ENCODE assay signal across 29 cellular contexts in the genomic region with DNA sequence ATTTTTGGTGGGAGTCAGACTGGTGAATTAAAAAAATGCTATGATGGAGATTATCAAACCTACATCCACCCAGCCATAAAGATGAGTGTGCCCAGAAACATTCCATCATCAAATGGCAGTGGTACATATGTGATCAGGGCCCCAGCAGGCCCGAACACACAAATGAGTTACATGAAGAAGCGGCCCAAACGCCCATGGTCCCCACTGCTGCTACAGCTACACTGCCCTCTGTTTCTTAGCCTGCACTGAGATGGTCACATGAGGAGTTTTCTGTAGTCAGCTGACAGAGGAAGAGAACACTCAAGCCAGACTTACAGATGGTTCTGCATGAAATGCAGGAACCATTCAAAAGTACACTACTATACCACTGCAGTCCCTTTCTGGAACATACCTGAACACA.
"Had no signal": no experiment of that assay in that cellular context is flagged by ENCODE, and none has a peak within 500 bp of the region (broad histone marks: within the 10 kb centered on the region; RNA-seq: fewer than 3 reads in every experiment).

No MANE protein-coding gene starts in this region.

- ATAC-seq: stimulated activated effector memory CD8-positive, alpha-beta T cell treated with anti-CD3 and anti-CD28 coated beads, Interleukin-12 subunit alpha, Interleukin-12 subunit beta, amount 100 ng/mL, for 72 hours; stimulated activated memory B cell treated with anti-CD40 and anti-IgM and Interleukin-4, amounts not matched to agents 10 μg/mL and 1 μg/mL and 100 μg/mL, for 72 hours; stimulated activated naive B cell treated with anti-CD40 and anti-IgM and Interleukin-4, amounts not matched to agents 10 μg/mL and 1 μg/mL and 100 μg/mL, for 72 hours; stimulated activated naive CD8-positive, alpha-beta T cell treated with anti-CD3 and anti-CD28 coated beads, Interleukin-15, amount 100 ng/mL, for 72 hours; stimulated activated naive CD8-positive, alpha-beta T cell treated with anti-CD3 and anti-CD28 coated beads, Interleukin-15, Interleukin-2, amounts not matched to agents 100 U/mL and 50 U/mL, for 24 hours; upper lobe of right lung had no signal

- H3K9me3 ChIP-seq: stomach, suprapubic skin, testis, thoracic aorta, thyroid gland, tibial artery, tibial nerve, transverse colon, upper lobe of left lung, upper lobe of right lung, uterus, vagina had no signal

- H3K4me3 ChIP-seq: stomach, suprapubic skin, testis, thoracic aorta, thyroid gland, tibial artery, tibial nerve, transverse colon, upper lobe of left lung, upper lobe of right lung, uterus, vagina had no signal

- H3K27ac Mint-ChIP-seq: stimulated activated effector memory CD8-positive, alpha-beta T cell treated with anti-CD3 and anti-CD28 coated beads, Interleukin-12 subunit alpha, Interleukin-12 subunit beta, amount 100 ng/mL, for 72 hours; stimulated activated memory B cell treated with anti-CD40 and anti-IgM and Interleukin-4, amounts not matched to agents 10 μg/mL and 1 μg/mL and 100 μg/mL, for 72 hours; stimulated activated naive B cell treated with anti-CD40 and anti-IgM and Interleukin-4, amounts not matched to agents 10 μg/mL and 1 μg/mL and 100 μg/mL, for 72 hours; stimulated activated naive CD8-positive, alpha-beta T cell treated with anti-CD3 and anti-CD28 coated beads, Interleukin-15, amount 100 ng/mL, for 72 hours; stimulated activated naive CD8-positive, alpha-beta T cell treated with anti-CD3 and anti-CD28 coated beads, Interleukin-15, Interleukin-2, amounts not matched to agents 100 ng/mL and 50 ng/mL, for 24 hours; type B pancreatic cell had no signal

- H3K27ac ChIP-seq: stomach, suprapubic skin, testis, thoracic aorta, thyroid gland, tibial artery, tibial nerve, transverse colon, upper lobe of left lung, upper lobe of right lung, uterus, vagina had no signal

- H3K27me3 Mint-ChIP-seq: stimulated activated memory B cell treated with anti-CD40 and anti-IgM and Interleukin-4, amounts not matched to agents 10 μg/mL and 1 μg/mL and 100 μg/mL, for 72 hours; stimulated activated naive B cell treated with anti-CD40 and anti-IgM and Interleukin-4, amounts not matched to agents 10 μg/mL and 1 μg/mL and 100 μg/mL, for 72 hours; type B pancreatic cell had no signal

- FAIRE-seq: urothelium cell line had no signal

- H3K27me3 ChIP-seq: stomach, suprapubic skin, testis, thyroid gland, tibial artery, tibial nerve, transverse colon, upper lobe of left lung, upper lobe of right lung, uterus, vagina had no signal

- H3K36me3 Mint-ChIP-seq: stimulated activated effector memory CD8-positive, alpha-beta T cell treated with anti-CD3 and anti-CD28 coated beads, Interleukin-12 subunit alpha, Interleukin-12 subunit beta, amount 100 ng/mL, for 72 hours; stimulated activated memory B cell treated with anti-CD40 and anti-IgM and Interleukin-4, amounts not matched to agents 10 μg/mL and 1 μg/mL and 100 μg/mL, for 72 hours; stimulated activated naive B cell treated with anti-CD40 and anti-IgM and Interleukin-4, amounts not matched to agents 10 μg/mL and 1 μg/mL and 100 μg/mL, for 72 hours; type B pancreatic cell had no signal

- H3K9me3 Mint-ChIP-seq: stimulated activated effector memory CD8-positive, alpha-beta T cell treated with anti-CD3 and anti-CD28 coated beads, Interleukin-12 subunit alpha, Interleukin-12 subunit beta, amount 100 ng/mL, for 72 hours; stimulated activated memory B cell treated with anti-CD40 and anti-IgM and Interleukin-4, amounts not matched to agents 10 μg/mL and 1 μg/mL and 100 μg/mL, for 72 hours; stimulated activated naive CD8-positive, alpha-beta T cell treated with anti-CD3 and anti-CD28 coated beads, Interleukin-15, Interleukin-2, amounts not matched to agents 100 ng/mL and 50 ng/mL, for 24 hours had no signal

- DNase-seq: stimulated activated CD4-positive, alpha-beta T cell treated with anti-CD3 and anti-CD28 coated beads, Interleukin-2, amount 100 ng/mL, for 48 hours; stimulated activated CD4-positive, alpha-beta T cell treated with anti-CD3 and anti-CD28 coated beads, Interleukin-4, amount 100 ng/mL, for 1 hour; stimulated activated CD4-positive, alpha-beta T cell treated with anti-CD3 and anti-CD28 coated beads, Interleukin-4, amount 100 ng/mL, for 24 hours; stimulated activated CD4-positive, alpha-beta T cell treated with anti-CD3 and anti-CD28 coated beads, Interleukin-4, amount 100 ng/mL, for 4 hours; stimulated activated CD8-positive, alpha-beta memory T cell treated with anti-CD3 and anti-CD28 coated beads, Interleukin-4, amount 100 ng/mL, for 48 hours; stimulated activated naive B cell treated with anti-CD40 and anti-IgM and Interleukin-4, amounts not matched to agents 10 μg/mL and 1 μg/mL and 100 μg/mL, for 72 hours; stimulated activated naive CD4-positive, alpha-beta T cell; stimulated activated naive CD4-positive, alpha-beta T cell treated with Interleukin-2 at 50 U/mL for 16 hours; stimulated activated naive CD8-positive, alpha-beta T cell treated with anti-CD3 and anti-CD28 coated beads, Interleukin-15, amount 100 ng/mL, for 72 hours; stimulated activated naive CD8-positive, alpha-beta T cell treated with anti-CD3 and anti-CD28 coated beads, Interleukin-15, Interleukin-2, amounts not matched to agents 100 U/mL and 50 U/mL, for 24 hours; stomach; substantia nigra; testis; thyroid gland; tibial artery; transverse colon; trophoblast cell; upper lobe of left lung; upper lobe of right lung; uterus had no signal

- H3K4me1 ChIP-seq: stomach, testis, thyroid gland, tibial artery, tibial nerve, transverse colon, upper lobe of left lung, upper lobe of right lung, uterus, vagina had no signal

- H3K4me1 Mint-ChIP-seq: stimulated activated effector memory CD8-positive, alpha-beta T cell treated with anti-CD3 and anti-CD28 coated beads, Interleukin-12 subunit alpha, Interleukin-12 subunit beta, amount 100 ng/mL, for 72 hours had no signal

- H3K36me3 ChIP-seq: stomach, suprapubic skin, thoracic aorta, thyroid gland, tibial artery, tibial nerve, transverse colon, upper lobe of left lung, upper lobe of right lung, uterus, vagina had no signal

- H3K4me3 Mint-ChIP-seq: stimulated activated effector memory CD8-positive, alpha-beta T cell treated with anti-CD3 and anti-CD28 coated beads, Interleukin-12 subunit alpha, Interleukin-12 subunit beta, amount 100 ng/mL, for 72 hours; stimulated activated memory B cell treated with anti-CD40 and anti-IgM and Interleukin-4, amounts not matched to agents 10 μg/mL and 1 μg/mL and 100 μg/mL, for 72 hours; stimulated activated naive B cell treated with anti-CD40 and anti-IgM and Interleukin-4, amounts not matched to agents 10 μg/mL and 1 μg/mL and 100 μg/mL, for 72 hours; stimulated activated naive CD8-positive, alpha-beta T cell treated with anti-CD3 and anti-CD28 coated beads, Interleukin-15, amount 100 ng/mL, for 72 hours; stimulated activated naive CD8-positive, alpha-beta T cell treated with anti-CD3 and anti-CD28 coated beads, Interleukin-15, Interleukin-2, amounts not matched to agents 100 ng/mL and 50 ng/mL, for 24 hours; type B pancreatic cell had no signal
